8 cellular contexts compared by ENCODE assay signal in the genomic region with DNA sequence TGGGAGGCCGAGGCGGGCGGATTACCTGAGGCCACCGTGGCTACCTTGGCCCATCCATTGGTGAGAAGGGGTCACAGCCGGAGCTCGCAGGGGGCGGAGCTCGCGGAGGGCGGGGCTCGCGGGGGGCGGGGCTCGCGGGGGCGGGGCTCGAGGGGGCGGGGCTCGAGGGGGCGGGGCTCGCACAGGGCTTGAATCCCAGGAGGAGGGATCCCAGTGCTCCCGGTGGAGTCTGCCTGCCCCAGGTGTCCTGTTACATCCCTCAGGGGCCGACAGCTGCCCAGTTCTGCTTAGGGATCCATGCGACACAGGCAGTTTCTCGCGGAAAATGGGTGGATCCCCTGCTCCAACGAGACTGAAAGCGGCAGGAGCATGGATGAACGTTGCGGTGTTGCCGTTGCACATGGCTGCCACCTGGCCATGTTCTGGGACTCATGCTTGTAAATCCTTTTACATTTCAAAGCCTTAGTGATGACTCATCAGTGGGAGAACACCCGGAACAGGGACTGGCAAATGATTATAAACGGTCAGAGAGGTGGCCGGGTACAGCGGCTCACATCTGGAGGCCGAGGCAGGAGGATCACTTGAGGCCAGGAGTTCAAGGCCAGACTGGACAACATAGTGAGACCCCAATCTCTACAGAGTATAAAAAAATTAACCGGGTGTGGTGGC. TPM values are rescaled to one million over a fixed set of nuclear protein-coding genes. Genes with fewer than 3 reads are reported as not detected.
DNase-seq lines count a peak whose midpoint lies in the region; ATAC-seq, FAIRE-seq and TF ChIP-seq lines count a peak whose summit lies in the region.

No MANE protein-coding gene starts in this region.

- intact Hi-C loops in PC-9 (cut with micrococcal nuclease; ENCODE audit: unreplicated experiment), result no loop called here

- no peaks in the 10 kb centered on the region for H3K9me2 ChIP-seq in PC-9 (ENCODE audit: insufficient read depth)

- peak overlapping the region; percentile 41; the same call in 1 of the 2 replicates for H2AFZ ChIP-seq in PC-9

- H3K9me3 ChIP-seq in PC-9 (ENCODE audit: insufficient read depth, low read depth), result no peaks in the 10 kb centered on the region

- DNase-seq in AG20443 (ENCODE audit: low spot score) (peak; percentile 85), HTR-8/SVneo (ENCODE audit: insufficient read length, low spot score) (peak; percentile 91), PC-9 (peak; percentile 54 to 81), fibroblast of peridontal ligament (ENCODE audit: extremely low read depth) (peak; percentile 59), smooth muscle cell of the brain vasculature (ENCODE audit: low read depth, low spot score) (peak; percentile 17)
- DNase-seq in activated naive CD4-positive, alpha-beta T cell treated with anti-CD3 and anti-CD28 coated beads, Interleukin-2, amount 50 U/mL, for 16 hours, result no peak
- DNase-seq in activated effector memory CD4-positive, alpha-beta T cell treated with Interleukin-2 at 50 U/mL for 16 hours, result no peak

- no peak overlapping the region for H3K27ac ChIP-seq in PC-9

- H3K36me3 ChIP-seq in PC-9 (ENCODE audit: low read depth), result no peaks in the 10 kb centered on the region

- H3K4me1 ChIP-seq in PC-9 (replicated peaks; ENCODE audit: insufficient read depth), result peaks cover 4% of the 10 kb centered on the region; the same call in 1 of the 2 replicates

- BruUV-seq in PC-9 (replicated peaks; lab: Mats Ljungman, UMichigan), result no TSS peak

- FAIRE-seq in HTR-8/SVneo (lab: Jason Lieb, UNC), result peak; percentile 84

- no peak for ATAC-seq in GM19324 (IDR thresholded peaks at IDR 0.05; ENCODE audit: low FRiP score, unreplicated experiment)

- 0 out of 2 replicates have a peak, but pooled peaks cover 5% of the 10 kb centered on the region for H3F3A ChIP-seq in PC-9 (ENCODE audit: insufficient read depth, low read depth)

- no peaks in the 10 kb centered on the region for H3K79me2 ChIP-seq in PC-9 (ENCODE audit: low read depth)

- H3K27me3 ChIP-seq in PC-9 (ENCODE audit: insufficient read depth, low read depth), result no peaks in the 10 kb centered on the region

- CTCF ChIA-PET in PC-9 (lab: Charles Lee), result no interaction called here

- H3K4me3 ChIP-seq in PC-9, result peak overlapping the region; percentile 14; the same call in 1 of the 2 replicates

- H4K20me1 ChIP-seq in PC-9 (ENCODE audit: insufficient read depth), result no peaks in the 10 kb centered on the region

- peak overlapping the region; percentile 66 for H3K4me2 ChIP-seq in PC-9

- POLR2A ChIA-PET in PC-9 (lab: Charles Lee; ENCODE audit: unreplicated experiment), result no interaction called here

- no peak for TF ChIP-seq CTCF in PC-9 (conservative IDR thresholded peaks at IDR 0.05)

RNA-seq across cellular contexts. Expression of a gene that starts 25.1 kb away (rescaled TPM):
- 0.10 and 0.20 TPM in 2 replicates for total RNA-seq in PC-9 (2021)

RNA-seq across cellular contexts. Expression of a gene that starts 42.2 kb away (rescaled TPM):
- 80.0 and 81.9 TPM in 2 replicates for total RNA-seq in PC-9 (2021)

RNA-seq across cellular contexts. Expression of a gene that starts 56.7 kb away (rescaled TPM):
- total RNA-seq in PC-9 (2021), result 49.6 and 64.1 TPM in 2 replicates

RNA-seq across cellular contexts. Expression of a gene that starts 56.8 kb away (rescaled TPM):
- total RNA-seq in PC-9 (2021), result 80.2 and 83.4 TPM in 2 replicates

Comparison
In these comparisons a context has a peak if more than half of its experiments do, and no peak if none do; other contexts are left out.
1. DNase-seq: peak in AG20443 (single experiment), HTR-8/SVneo (single experiment), PC-9 (2 of 2), fibroblast of peridontal ligament (single experiment) and smooth muscle cell of the brain vasculature (single experiment); none in activated naive CD4-positive, alpha-beta T cell treated with anti-CD3 and anti-CD28 coated beads, Interleukin-2, amount 50 U/mL, for 16 hours (single experiment) and activated effector memory CD4-positive, alpha-beta T cell treated with Interleukin-2 at 50 U/mL for 16 hours (single experiment).